In the genomic region with DNA sequence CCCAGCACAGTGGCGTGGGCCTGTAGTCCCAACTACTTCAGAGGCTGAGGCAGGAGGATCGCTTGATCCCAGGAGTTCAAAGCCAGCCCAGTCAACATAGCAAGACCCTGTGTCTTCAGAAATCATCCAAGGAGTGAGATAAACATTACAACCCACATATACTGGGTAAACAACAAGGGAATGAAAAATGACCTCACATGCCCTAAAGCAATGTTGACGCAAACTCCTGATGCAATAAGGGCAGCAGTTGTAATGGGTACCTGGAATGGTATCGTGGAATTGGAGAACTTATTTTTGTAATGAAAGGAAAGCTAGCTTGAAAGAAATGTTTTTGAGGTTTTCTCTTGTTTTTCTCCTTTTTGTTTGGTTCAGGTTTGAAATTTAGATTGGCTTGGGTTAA, we compare ENCODE assay signal across 28 cellular contexts. TPM values are rescaled to one million over a fixed set of nuclear protein-coding genes. Genes with fewer than 3 reads are reported as not detected.
"Had no signal": no experiment of that assay in that cellular context is flagged by ENCODE, and none has a peak within 500 bp of the region (broad histone marks: within the 10 kb centered on the region; RNA-seq: fewer than 3 reads in every experiment).

No MANE protein-coding gene starts in this region.

- H3K36me3 ChIP-seq: brain microvascular endothelial cell, gastroesophageal sphincter, heart left ventricle, neural progenitor cell, right atrium auricular region, tibial artery, uterus had no signal

- H3K4me1 Mint-ChIP-seq: activated naive CD4-positive, alpha-beta T cell treated with anti-CD3 and anti-CD28 coated beads, Interleukin-2, amount 10 ng/mL, durations not matched to agents 7 days and 5 days; memory B cell; neural progenitor cell had no signal

- H3K4me3 Mint-ChIP-seq: activated naive CD4-positive, alpha-beta T cell treated with anti-CD3 and anti-CD28 coated beads, Interleukin-2, amount 10 ng/mL, durations not matched to agents 7 days and 5 days; memory B cell; naive thymus-derived CD4-positive, alpha-beta T cell; neural progenitor cell had no signal

- H3K27me3 ChIP-seq: brain microvascular endothelial cell, right atrium auricular region, tibial artery had no signal

- DNase-seq: activated CD4-positive, alpha-beta T cell treated with anti-CD3 and anti-CD28 coated beads, Interleukin-2, amount 50 U/mL, for 1 hour; activated CD4-positive, CD25-positive, alpha-beta regulatory T cell treated with anti-CD3 and anti-CD28 coated beads, Interleukin-2, amount 50 U/mL, for 72 hours; activated CD8-positive, alpha-beta memory T cell treated with anti-CD3 and anti-CD28 coated beads for 24 hours; activated CD8-positive, alpha-beta memory T cell treated with anti-CD3 and anti-CD28 coated beads, Interleukin-2, amount 50 U/mL, for 48 hours; activated effector memory CD4-positive, alpha-beta T cell treated with Interleukin-2 at 50 U/mL for 16 hours; activated naive CD4-positive, alpha-beta T cell treated with anti-CD3 and anti-CD28 coated beads, Interleukin-2, amount 10 ng/mL, durations not matched to agents 7 days and 5 days; activated T-cell treated with anti-CD3 and anti-CD28 coated beads, Interleukin-2, amount 50 U/mL, for 48 hours; aorta; brain microvascular endothelial cell; cortex of kidney; heart left ventricle; kidney glomerular epithelial cell; left ventricle myocardium superior; naive thymus-derived CD4-positive, alpha-beta T cell; stimulated activated CD4-positive, alpha-beta T cell treated with anti-CD3 and anti-CD28 coated beads, Interleukin-12 subunit alpha, Interleukin-12 subunit beta, amount 100 ng/mL, for 4 hours; stimulated activated CD4-positive, alpha-beta T cell treated with anti-CD3 and anti-CD28 coated beads, Interleukin-1b, Interleukin-23, amount 100 ng/mL, for 48 hours; stimulated activated naive CD4-positive, alpha-beta T cell treated with Interleukin-2 at 50 U/mL for 16 hours; tibial artery; uterus had no signal

- H3K4me3 ChIP-seq: gastroesophageal sphincter, heart left ventricle, neural progenitor cell, right atrium auricular region, tibial artery, uterus had no signal

- ATAC-seq: esophagus mucosa; gastroesophageal sphincter; heart left ventricle; left ventricle myocardium superior; naive thymus-derived CD4-positive, alpha-beta T cell had no signal

- H3K9me3 Mint-ChIP-seq: activated naive CD4-positive, alpha-beta T cell treated with anti-CD3 and anti-CD28 coated beads, Interleukin-2, amount 10 ng/mL, durations not matched to agents 7 days and 5 days; neural progenitor cell had no signal

- H3K36me3 Mint-ChIP-seq: activated naive CD4-positive, alpha-beta T cell treated with anti-CD3 and anti-CD28 coated beads, Interleukin-2, amount 10 ng/mL, durations not matched to agents 7 days and 5 days; memory B cell; neural progenitor cell had no signal

- H3K27ac Mint-ChIP-seq: activated naive CD4-positive, alpha-beta T cell treated with anti-CD3 and anti-CD28 coated beads, Interleukin-2, amount 10 ng/mL, durations not matched to agents 7 days and 5 days; memory B cell; naive thymus-derived CD4-positive, alpha-beta T cell; neural progenitor cell; progenitor cell of endocrine pancreas had no signal

RNA-seq across cellular contexts. Expression of a gene that starts 24.5 kb away (rescaled TPM):
- total RNA-seq: aorta; esophagus mucosa; gastroesophageal sphincter; heart left ventricle; left ventricle myocardium superior; mucosa of gallbladder; naive thymus-derived CD4-positive, alpha-beta T cell; osteoblast; progenitor cell of endocrine pancreas; right atrium auricular region; subcutaneous adipose tissue; uterus had no signal

RNA-seq across cellular contexts. Expression of a gene that starts 28.9 kb away (rescaled TPM):
- total RNA-seq: aorta; esophagus mucosa; gastroesophageal sphincter; heart left ventricle; left ventricle myocardium superior; mucosa of gallbladder; naive thymus-derived CD4-positive, alpha-beta T cell; osteoblast; progenitor cell of endocrine pancreas; right atrium auricular region; subcutaneous adipose tissue; uterus had no signal
